8 cellular contexts compared by ENCODE assay signal in genomic region chr10:100999742-101000601, GRCh38. TPM values are rescaled to one million over a fixed set of nuclear protein-coding genes. Genes with fewer than 3 reads are reported as not detected.
DNase-seq lines count a peak whose midpoint lies in the region; ATAC-seq and TF ChIP-seq lines count a peak whose summit lies in the region.

A gene with protein sequence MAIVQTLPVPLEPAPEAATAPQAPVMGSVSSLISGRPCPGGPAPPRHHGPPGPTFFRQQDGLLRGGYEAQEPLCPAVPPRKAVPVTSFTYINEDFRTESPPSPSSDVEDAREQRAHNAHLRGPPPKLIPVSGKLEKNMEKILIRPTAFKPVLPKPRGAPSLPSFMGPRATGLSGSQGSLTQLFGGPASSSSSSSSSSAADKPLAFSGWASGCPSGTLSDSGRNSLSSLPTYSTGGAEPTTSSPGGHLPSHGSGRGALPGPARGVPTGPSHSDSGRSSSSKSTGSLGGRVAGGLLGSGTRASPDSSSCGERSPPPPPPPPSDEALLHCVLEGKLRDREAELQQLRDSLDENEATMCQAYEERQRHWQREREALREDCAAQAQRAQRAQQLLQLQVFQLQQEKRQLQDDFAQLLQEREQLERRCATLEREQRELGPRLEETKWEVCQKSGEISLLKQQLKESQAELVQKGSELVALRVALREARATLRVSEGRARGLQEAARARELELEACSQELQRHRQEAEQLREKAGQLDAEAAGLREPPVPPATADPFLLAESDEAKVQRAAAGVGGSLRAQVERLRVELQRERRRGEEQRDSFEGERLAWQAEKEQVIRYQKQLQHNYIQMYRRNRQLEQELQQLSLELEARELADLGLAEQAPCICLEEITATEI (plus strand): TSS chr10:100999808. CDS start chr10:101002539, 2,731 bp downstream.

- H3K36me3 ChIP-seq in BLaER1 = peaks cover 37% of the 10 kb centered on the region
- H3K36me3 ChIP-seq in adipocyte (ENCODE audit: control insufficient read depth, insufficient read depth, low read length, severe bottlenecking) = peaks cover 27% of the 10 kb centered on the region
- peaks cover 24% of the 10 kb centered on the region for H3K36me3 ChIP-seq in left ventricle myocardium inferior
- H3K36me3 ChIP-seq in prostate gland = peaks cover 0 to 15% of the 10 kb centered on the region in 2 donors

- H3K4me2 ChIP-seq in BLaER1 = peak within 1 kb of the TSS; percentile 99

- H3K4me1 ChIP-seq in BLaER1 (peaks cover 44% of the 10 kb centered on the region), adipocyte (ENCODE audit: control insufficient read depth, insufficient read depth, low read length) (peaks cover 50% of the 10 kb centered on the region), left ventricle myocardium inferior (peaks cover 85% of the 10 kb centered on the region), prostate gland (replicated peaks) (peaks cover 23% of the 10 kb centered on the region)

- H4K20me1 ChIP-seq in BLaER1 = peaks cover 37% of the 10 kb centered on the region

- peak within 1 kb of the TSS; percentile 98 for H3K9ac ChIP-seq in BLaER1
- peak within 1 kb of the TSS; percentile 90 for H3K9ac ChIP-seq in adipocyte (ENCODE audit: low read length)

- WGBS in prostate gland = 2% methylated on average over 51 of the region's 59 CpGs

- H3K27ac ChIP-seq in BLaER1 = peak within 1 kb of the TSS; percentile 98
- peak within 1 kb of the TSS; percentile 100 for H3K27ac ChIP-seq in left ventricle myocardium inferior (replicated peaks)
- peak within 1 kb of the TSS; percentile 99 to 100 for H3K27ac ChIP-seq in prostate gland

- intact Hi-C loops in left ventricle myocardium inferior (cut with micrococcal nuclease) = no loop called here
- intact Hi-C loops in prostate gland (cut with DNase I) = loop anchor here (10.0 kb wide), 1 partner anchor 695 kb away; the partner anchor contains the start of gene FBXW4

- H3K9me3 ChIP-seq in BLaER1 = no peaks in the 10 kb centered on the region
- H3K9me3 ChIP-seq in adipocyte (ENCODE audit: control insufficient read depth, low read length) = no peaks in the 10 kb centered on the region
- no peaks in the 10 kb centered on the region for H3K9me3 ChIP-seq in left ventricle myocardium inferior (replicated peaks)
- no peaks in the 10 kb centered on the region for H3K9me3 ChIP-seq in prostate gland

- peak; percentile 9 for ATAC-seq in HG03139 (IDR thresholded peaks at IDR 0.05; ENCODE audit: unreplicated experiment)
- no peak for ATAC-seq in HG02973 (IDR thresholded peaks at IDR 0.05; ENCODE audit: unreplicated experiment)
- ATAC-seq in GM19351 (IDR thresholded peaks at IDR 0.05; ENCODE audit: unreplicated experiment) = no peak
- no peak for ATAC-seq in HG03025 (IDR thresholded peaks at IDR 0.05; ENCODE audit: low FRiP score, unreplicated experiment)

- H3K27me3 ChIP-seq in BLaER1 (no peaks in the 10 kb centered on the region), adipocyte (replicated peaks; ENCODE audit: control insufficient read depth, insufficient read depth, low read length) (no peaks in the 10 kb centered on the region), left ventricle myocardium inferior (ENCODE audit: low read depth) (no peaks in the 10 kb centered on the region), prostate gland (replicated peaks; ENCODE audit: insufficient read depth) (no peaks in the 10 kb centered on the region)

- DNase-seq in adipocyte (ENCODE audit: low read depth) (peak; percentile 67), left ventricle myocardium inferior (no peak), prostate gland (ENCODE audit: low spot score) (peak; percentile 70)

- TF ChIP-seq POLR2A in prostate gland (IDR thresholded peaks at IDR 0.05) = no peak

- peak within 1 kb of the TSS; percentile 92 for H3K4me3 ChIP-seq in BLaER1
- peak within 1 kb of the TSS; percentile 97 for H3K4me3 ChIP-seq in adipocyte (ENCODE audit: low read length)
- H3K4me3 ChIP-seq in left ventricle myocardium inferior = peak within 1 kb of the TSS; percentile 96
- peak within 1 kb of the TSS; percentile 64 to 91 for H3K4me3 ChIP-seq in prostate gland

- TF ChIP-seq CTCF in left ventricle myocardium inferior (IDR thresholded peaks at IDR 0.05; ENCODE audit: borderline replicate concordance) (no peak), prostate gland (IDR thresholded peaks at IDR 0.05) (no peak)

RNA-seq across cellular contexts. Expression of the gene that starts here (rescaled TPM):
- total RNA-seq in left ventricle myocardium inferior = 35.6 TPM
- 100 to 1,000 TPM; 108 to 189 TPM for total RNA-seq in prostate gland
